Comparison of ENCODE assay signal across 15 cellular contexts in the genomic region with DNA sequence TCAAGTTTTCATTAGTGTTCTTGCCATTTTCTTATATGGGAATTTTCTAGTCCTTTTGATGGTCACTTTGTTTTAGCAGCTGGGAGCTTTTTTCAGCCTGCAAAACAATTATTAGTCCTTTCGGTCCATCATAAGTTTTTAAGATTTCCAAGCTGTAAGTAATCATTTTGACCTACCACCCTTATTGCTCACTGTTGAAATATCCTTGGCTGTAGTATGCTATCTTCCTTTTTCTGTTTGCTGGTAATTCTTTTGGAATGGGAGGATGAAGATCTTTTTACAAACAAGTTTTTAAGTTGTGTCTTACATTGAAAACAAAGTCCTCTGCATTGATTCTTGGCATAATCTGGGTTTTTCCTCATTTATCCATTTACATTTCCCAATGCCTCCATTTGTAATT. TPM values are rescaled to one million over a fixed set of nuclear protein-coding genes. Genes with fewer than 3 reads are reported as not detected.
A peak's percentile ranks its signal among the peaks of the same experiment; 100 is the strongest.
DNase-seq lines count a peak whose midpoint lies in the region; ATAC-seq and TF ChIP-seq lines count a peak whose summit lies in the region.
"Had no signal": no experiment of that assay in that cellular context is flagged by ENCODE, and none has a peak within 500 bp of the region (broad histone marks: within the 10 kb centered on the region; RNA-seq: fewer than 3 reads in every experiment).

No MANE protein-coding gene starts in this region.

- H3K9me3 ChIP-seq in PC-3 (ENCODE audit: low read length), result no peaks in the 10 kb centered on the region
- no peaks in the 10 kb centered on the region for H3K9me3 ChIP-seq in gastrocnemius medialis
- H3K9me3 ChIP-seq: adrenal gland, mucosa of descending colon had no signal

- H4K20me1 ChIP-seq in PC-3 (ENCODE audit: low read length), result 0 out of 2 replicates have a peak, but pooled peaks cover 5% of the 10 kb centered on the region

- H2AFZ ChIP-seq in PC-3 (ENCODE audit: low read length), result no peak overlapping the region

- no peak overlapping the region for H3K4me3 ChIP-seq in PC-3 (ENCODE audit: low read length)
- H3K4me3 ChIP-seq in fibroblast of mammary gland (ENCODE audit: control insufficient read depth, low read depth, low read length), result no peak overlapping the region
- H3K4me3 ChIP-seq in gastrocnemius medialis, result no peak overlapping the region
- H3K4me3 ChIP-seq: adrenal gland, mucosa of descending colon had no signal

- no peak overlapping the region for H3K4me2 ChIP-seq in PC-3 (ENCODE audit: low read length)

- BruUV-seq in PC-3 (replicated peaks; lab: Mats Ljungman, UMichigan), result no TSS peak

- H3K79me2 ChIP-seq in PC-3 (ENCODE audit: low read length), result peaks cover 55% of the 10 kb centered on the region

- in situ Hi-C loops in gastrocnemius medialis (cut with MboI; ENCODE audit: low sequenced_read_pairs in 4 of 4), result no loop called here

- H3K27me3 ChIP-seq in PC-3 (ENCODE audit: low read length) (no peaks in the 10 kb centered on the region), gastrocnemius medialis (no peaks in the 10 kb centered on the region)
- H3K27me3 ChIP-seq: adrenal gland had no signal

- ATAC-seq in PC-3 (no peak), gastrocnemius medialis (no peak)
- ATAC-seq: mucosa of descending colon had no signal

- DNase-seq in ELR (ENCODE audit: low read depth), result peak; percentile 44
- no peak for DNase-seq in PC-3
- peak; percentile 77 for DNase-seq in fibroblast of mammary gland (ENCODE audit: low read depth)
- no peak for DNase-seq in gastrocnemius medialis
- DNase-seq in Kasumi-1 (lab: John Stamatoyannopoulos, UW), result no peak
- no peak for DNase-seq in GM10266 (ENCODE audit: extremely low spot score)
- no peak for DNase-seq in medulla oblongata (ENCODE audit: extremely low spot score)
- DNase-seq: activated CD4-positive, alpha-beta T cell treated with anti-CD3 and anti-CD28 coated beads for 36 hours; activated T-cell treated with anti-CD3 and anti-CD28 coated beads for 4 hours; adrenal gland; DMS79 treated with DMSO at 0.1 percent for 48 hours; kidney; mucosa of descending colon; NCI-H1048; posterior cingulate gyrus had no signal

- H3K27ac ChIP-seq in PC-3 (ENCODE audit: low read length), result peak overlapping the region; percentile 96
- peak overlapping the region; percentile 84 to 89 (median 86) for H3K27ac ChIP-seq in gastrocnemius medialis

- CTCF ChIA-PET in PC-3 (lab: Charles Lee), result no interaction called here

- no peak for TF ChIP-seq CTCF in PC-3 (conservative IDR thresholded peaks at IDR 0.05; ENCODE audit: low read depth, low read length)
- TF ChIP-seq CTCF in fibroblast of mammary gland (conservative IDR thresholded peaks at IDR 0.05; ENCODE audit: control insufficient read depth, insufficient read depth, low read depth, low read length), result no peak
- TF ChIP-seq CTCF in gastrocnemius medialis (IDR thresholded peaks at IDR 0.05 in 4 of 5, conservative IDR thresholded peaks at IDR 0.05 in 1 of 5), result no peak
- no peak for TF ChIP-seq CTCF in GM10266 (IDR thresholded peaks at IDR 0.05; ENCODE audit: control insufficient read depth, insufficient read depth, low read depth, missing control alignments)

- peaks cover 35% of the 10 kb centered on the region for H3K4me1 ChIP-seq in PC-3 (ENCODE audit: insufficient read depth, low read length)
- peaks cover 32 to 34% of the 10 kb centered on the region in 2 donors for H3K4me1 ChIP-seq in gastrocnemius medialis

- intact Hi-C loops in PC-3 (cut with micrococcal nuclease), result no loop called here
- intact Hi-C loops in gastrocnemius medialis (cut with DNase I; ENCODE audit: low total_unique reads), result no loop called here

- peaks cover 9% of the 10 kb centered on the region for H3F3A ChIP-seq in PC-3 (ENCODE audit: low read length, unreplicated experiment)

- H3K9me2 ChIP-seq in PC-3 (replicated peaks; ENCODE audit: low read length), result no peaks in the 10 kb centered on the region

- no peak overlapping the region for H3K9ac ChIP-seq in PC-3 (ENCODE audit: low read length)

- H3K36me3 ChIP-seq in PC-3 (ENCODE audit: low read depth, low read length), result peaks cover 43% of the 10 kb centered on the region
- H3K36me3 ChIP-seq in gastrocnemius medialis, result peaks cover 0 to 10% of the 10 kb centered on the region in 2 donors
- H3K36me3 ChIP-seq: adrenal gland had no signal

- POLR2A ChIA-PET in PC-3 (lab: Charles Lee; ENCODE audit: unreplicated experiment), result no interaction called here

- no peak for TF ChIP-seq POLR2A in gastrocnemius medialis (IDR thresholded peaks at IDR 0.05)

RNA-seq across cellular contexts. Expression of gene BZW2, which starts 24.0 kb away (rescaled TPM):
- total RNA-seq in PC-3 (2014; rRNA removed) (86.1 and 94.1 TPM in 2 replicates), gastrocnemius medialis (100 to 1,000 TPM in 3 of 4 donors, 10 to 100 TPM in 1; 86.6 to 145 (median 123) TPM)

RNA-seq across cellular contexts. Expression of gene ANKMY2, which starts 24.5 kb away (rescaled TPM):
- total RNA-seq in PC-3 (2014; rRNA removed), result 7.7 and 8.5 TPM in 2 replicates
- total RNA-seq in gastrocnemius medialis, result 10 to 100 TPM in 1 of 4 donors, 1 to 10 TPM in 3; 7.9 to 16.2 (median 8.6) TPM

Comparison
In these comparisons a context has a peak if more than half of its experiments do, and no peak if none do; other contexts are left out.
1. DNase-seq: peak in ELR (single experiment) and fibroblast of mammary gland (single experiment); none in PC-3 (single experiment), gastrocnemius medialis (0 of 2), Kasumi-1 (0 of 2), GM10266 (single experiment) and medulla oblongata (single experiment).